ENCODE assay signal across 1 cellular context in genomic region chr2:96509114-96509846, GRCh38.
TF ChIP-seq lines count a peak whose summit lies in the region.

No MANE protein-coding gene starts in this region.

TF ChIP-seq in HepG2, 621 proteins besides CTCF, POLR2A, EP300 and RAD21 (continued from another document and continues in another):
- TF ChIP-seq THRA (CRISPR knock-in tag; IDR thresholded peaks at IDR 0.05; ENCODE audit: borderline replicate concordance), result peak; percentile 54; the same call in 1 of the 2 replicates
- no peak for TF ChIP-seq SP140L (CRISPR knock-in tag; IDR thresholded peaks at IDR 0.05; ENCODE audit: borderline replicate concordance)
- peak; percentile 81; the same call in 1 of the 2 replicates for TF ChIP-seq MIER3 (CRISPR knock-in tag; IDR thresholded peaks at IDR 0.05; ENCODE audit: borderline replicate concordance)
- no peak for TF ChIP-seq ARID3A (IDR thresholded peaks at IDR 0.05; ENCODE audit: low read depth, low read length)
- 0 out of 2 replicates have a peak, but pooled peaks have one; percentile 47 for TF ChIP-seq BRCA1 (CRISPR knock-in tag; IDR thresholded peaks at IDR 0.05)
- peak; percentile 76 for TF ChIP-seq ZFX (CRISPR knock-in tag; IDR thresholded peaks at IDR 0.05; ENCODE audit: low read depth)
- TF ChIP-seq MAF1 (CRISPR knock-in tag; IDR thresholded peaks at IDR 0.05; ENCODE audit: borderline replicate concordance), result peak; percentile 64
- peak; percentile 53; the same call in 1 of the 2 replicates for TF ChIP-seq MED13 (CRISPR knock-in tag; IDR thresholded peaks at IDR 0.05)
- peak; percentile 81; the same call in 1 of the 2 replicates for TF ChIP-seq MEIS1 (CRISPR knock-in tag; IDR thresholded peaks at IDR 0.05; ENCODE audit: borderline replicate concordance)
- TF ChIP-seq FOXO1 (CRISPR knock-in tag; IDR thresholded peaks at IDR 0.05), result 0 out of 2 replicates have a peak, but pooled peaks have one; percentile 63
- peak; percentile 56 for TF ChIP-seq FOXA3 (CRISPR knock-in tag; IDR thresholded peaks at IDR 0.05)
- TF ChIP-seq ZXDC (CRISPR knock-in tag; IDR thresholded peaks at IDR 0.05), result no peak
- TF ChIP-seq ZNF589 (CRISPR knock-in tag; conservative IDR thresholded peaks at IDR 0.05), result no peak
- no peak for TF ChIP-seq NFE2 (CRISPR knock-in tag; IDR thresholded peaks at IDR 0.05)
- 0 out of 2 replicates have a peak, but pooled peaks have one; percentile 51 for TF ChIP-seq ZFP37 (CRISPR knock-in tag; IDR thresholded peaks at IDR 0.05; ENCODE audit: borderline replicate concordance)
- TF ChIP-seq CCDC6 (CRISPR knock-in tag; IDR thresholded peaks at IDR 0.05), result peak; percentile 75; the same call in 1 of the 2 replicates
- TF ChIP-seq PAX8 (CRISPR knock-in tag; IDR thresholded peaks at IDR 0.05; ENCODE audit: borderline replicate concordance), result no peak
- TF ChIP-seq ETS1 (CRISPR knock-in tag; IDR thresholded peaks at IDR 0.05), result peak; percentile 33; the same call in 1 of the 2 replicates
- peak; percentile 71; the same call in 1 of the 2 replicates for TF ChIP-seq HDAC2 (CRISPR knock-in tag; IDR thresholded peaks at IDR 0.05)
- TF ChIP-seq ESRRA (CRISPR knock-in tag; IDR thresholded peaks at IDR 0.05; ENCODE audit: low read depth), result 0 out of 2 replicates have a peak, but pooled peaks have one; percentile 38
- no peak for TF ChIP-seq ZNF33A (CRISPR knock-in tag; IDR thresholded peaks at IDR 0.05; ENCODE audit: borderline replicate concordance)
- TF ChIP-seq ZSCAN31 (CRISPR knock-in tag; IDR thresholded peaks at IDR 0.05; ENCODE audit: low read depth), result peak; percentile 39; the same call in 1 of the 2 replicates
- peak; percentile 81 for TF ChIP-seq ZBTB33 (CRISPR knock-in tag; IDR thresholded peaks at IDR 0.05)
- no peak for TF ChIP-seq LCORL (IDR thresholded peaks at IDR 0.05)
- 0 out of 2 replicates have a peak, but pooled peaks have one; percentile 65 for TF ChIP-seq LCORL (CRISPR knock-in tag; IDR thresholded peaks at IDR 0.05)
- TF ChIP-seq KMT2B (CRISPR knock-in tag; IDR thresholded peaks at IDR 0.05), result 0 out of 2 replicates have a peak, but pooled peaks have one; percentile 31
- TF ChIP-seq MTF2 (CRISPR knock-in tag; IDR thresholded peaks at IDR 0.05; ENCODE audit: borderline replicate concordance), result no peak
- peak; percentile 88 for TF ChIP-seq HOXA5 (CRISPR knock-in tag; IDR thresholded peaks at IDR 0.05)
- no peak for TF ChIP-seq GLMP (CRISPR knock-in tag; IDR thresholded peaks at IDR 0.05; ENCODE audit: borderline replicate concordance)
- TF ChIP-seq MXI1 (IDR thresholded peaks at IDR 0.05; ENCODE audit: borderline replicate concordance, low read depth, low read length), result peak; percentile 67; the same call in 1 of the 3 replicates
- peak; percentile 75 for TF ChIP-seq MAX (IDR thresholded peaks at IDR 0.05)
- no peak for TF ChIP-seq ZNF766 (CRISPR knock-in tag; IDR thresholded peaks at IDR 0.05; ENCODE audit: borderline replicate concordance)
- TF ChIP-seq STAG1 (CRISPR knock-in tag; IDR thresholded peaks at IDR 0.05), result peak; percentile 100
- no peak for TF ChIP-seq ZNF460 (CRISPR knock-in tag; IDR thresholded peaks at IDR 0.05; ENCODE audit: borderline replicate concordance)
- TF ChIP-seq ZSCAN5A (CRISPR knock-in tag; IDR thresholded peaks at IDR 0.05; ENCODE audit: borderline replicate concordance), result no peak
- TF ChIP-seq STAT6 (CRISPR knock-in tag; IDR thresholded peaks at IDR 0.05; ENCODE audit: borderline replicate concordance), result peak; percentile 43; the same call in 1 of the 2 replicates
- peak; percentile 66; the same call in 1 of the 2 replicates for TF ChIP-seq ZNF232 (CRISPR knock-in tag; IDR thresholded peaks at IDR 0.05; ENCODE audit: borderline replicate concordance)
- TF ChIP-seq ELF3 (CRISPR knock-in tag; IDR thresholded peaks at IDR 0.05), result peak; percentile 41; the same call in 1 of the 2 replicates
- TF ChIP-seq KAT7 (CRISPR knock-in tag; IDR thresholded peaks at IDR 0.05; ENCODE audit: borderline replicate concordance), result peak; percentile 36; the same call in 1 of the 2 replicates
- TF ChIP-seq TFDP1 (CRISPR knock-in tag; IDR thresholded peaks at IDR 0.05; ENCODE audit: borderline replicate concordance), result peak; percentile 37; the same call in 1 of the 2 replicates
- TF ChIP-seq GABPB1 (CRISPR knock-in tag; IDR thresholded peaks at IDR 0.05), result peak; percentile 73
- TF ChIP-seq KDM5B (CRISPR knock-in tag; IDR thresholded peaks at IDR 0.05; ENCODE audit: borderline replicate concordance), result peak; percentile 77; the same call in 1 of the 2 replicates
- TF ChIP-seq MED8 (CRISPR knock-in tag; IDR thresholded peaks at IDR 0.05; ENCODE audit: insufficient replicate concordance), result peak; percentile 2
- no peak for TF ChIP-seq ZMYM3 (CRISPR knock-in tag; IDR thresholded peaks at IDR 0.05)
- 0 out of 2 replicates have a peak, but pooled peaks have one; percentile 49 for TF ChIP-seq ZZZ3 (CRISPR knock-in tag; IDR thresholded peaks at IDR 0.05; ENCODE audit: borderline replicate concordance)
- 0 out of 2 replicates have a peak, but pooled peaks have one; percentile 44 for TF ChIP-seq ARNT2 (CRISPR knock-in tag; IDR thresholded peaks at IDR 0.05; ENCODE audit: low read depth)
- no peak for TF ChIP-seq ZNF614 (CRISPR knock-in tag; IDR thresholded peaks at IDR 0.05; ENCODE audit: borderline replicate concordance)
- TF ChIP-seq RFXAP (CRISPR knock-in tag; IDR thresholded peaks at IDR 0.05; ENCODE audit: borderline replicate concordance), result peak; percentile 83; the same call in 1 of the 2 replicates
- 0 out of 2 replicates have a peak, but pooled peaks have one; percentile 49 for TF ChIP-seq MXD3 (CRISPR knock-in tag; IDR thresholded peaks at IDR 0.05)
